In the genomic region with DNA sequence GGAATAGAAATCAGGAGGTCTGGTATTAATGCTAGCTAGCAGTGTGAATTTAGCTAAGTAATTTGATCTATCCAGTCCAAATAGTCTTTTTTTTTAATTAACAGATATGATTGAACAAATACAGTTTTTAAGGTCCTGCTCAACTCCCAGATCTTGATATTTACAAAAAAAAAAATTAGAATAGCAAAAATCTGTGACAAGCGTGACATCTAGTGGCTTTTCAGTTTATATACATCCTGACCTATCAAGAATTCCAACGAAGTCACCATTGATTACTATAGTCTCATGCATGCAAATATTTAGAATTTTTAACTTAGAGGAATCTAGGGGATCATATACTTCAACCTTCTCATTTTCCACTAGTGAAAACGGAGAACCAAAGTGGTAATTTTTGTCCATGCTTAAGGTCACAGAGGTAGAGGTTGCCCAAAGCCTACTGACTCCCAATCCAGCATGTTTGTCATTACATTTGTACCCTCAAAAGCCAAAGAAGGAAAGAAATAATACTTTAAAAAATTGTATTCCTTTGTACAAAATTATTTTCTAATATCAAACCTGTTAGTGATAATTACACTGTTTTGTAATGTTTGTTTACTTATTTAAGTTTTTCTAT, we compare ENCODE assay signal across 8 cellular contexts. TPM values are rescaled to one million over a fixed set of nuclear protein-coding genes. Genes with fewer than 3 reads are reported as not detected.
DNase-seq lines count a peak whose midpoint lies in the region; ATAC-seq and TF ChIP-seq lines count a peak whose summit lies in the region.

No MANE protein-coding gene starts in this region.

- H3K4me3 ChIP-seq in brain microvascular endothelial cell (ENCODE audit: low read depth, low read length) (no peak overlapping the region), ovary (no peak overlapping the region)

- no peak for TF ChIP-seq POLR2A in ovary (IDR thresholded peaks at IDR 0.05)

- no peak for TF ChIP-seq EP300 in ovary (IDR thresholded peaks at IDR 0.05)

- H3K4me1 ChIP-seq in ovary (ENCODE audit: insufficient read depth), result no peaks in the 10 kb centered on the region

- H3K27me3 Mint-ChIP-seq in nephron (ENCODE audit: low read depth), result no peaks in the 10 kb centered on the region

- H3K27ac Mint-ChIP-seq in nephron, result peak overlapping the region in 1 of 3 experiments; percentile 13
- H3K27ac Mint-ChIP-seq in stimulated activated effector memory CD8-positive, alpha-beta T cell treated with anti-CD3 and anti-CD28 coated beads, Interleukin-12 subunit alpha, Interleukin-12 subunit beta, amount 100 ng/mL, for 72 hours, result no peak overlapping the region

- H3K27ac ChIP-seq in brain microvascular endothelial cell, result no peak overlapping the region
- H3K27ac ChIP-seq in ovary, result no peak overlapping the region

- H3K9me3 ChIP-seq in ovary, result no peaks in the 10 kb centered on the region

- peaks cover 10% of the 10 kb centered on the region for H3K4me1 Mint-ChIP-seq in nephron
- H3K4me1 Mint-ChIP-seq in stimulated activated effector memory CD8-positive, alpha-beta T cell treated with anti-CD3 and anti-CD28 coated beads, Interleukin-12 subunit alpha, Interleukin-12 subunit beta, amount 100 ng/mL, for 72 hours, result no peaks in the 10 kb centered on the region

- H3K36me3 ChIP-seq in brain microvascular endothelial cell (replicated peaks) (no peaks in the 10 kb centered on the region), ovary (no peaks in the 10 kb centered on the region)

- ATAC-seq in HG03565 (IDR thresholded peaks at IDR 0.05; ENCODE audit: unreplicated experiment), result no peak
- ATAC-seq in stimulated activated effector memory CD8-positive, alpha-beta T cell treated with anti-CD3 and anti-CD28 coated beads, Interleukin-12 subunit alpha, Interleukin-12 subunit beta, amount 100 ng/mL, for 72 hours, result no peak

- in situ Hi-C loops in brain microvascular endothelial cell (cut with HindIII; ENCODE audit: low pct_ligation_motif_present, low sequenced_read_pairs), result no loop called here

- intact Hi-C loops in ovary (cut with DNase I), result no loop called here

- TF ChIP-seq CTCF in GM12872 (IDR thresholded peaks at IDR 0.05; ENCODE audit: insufficient read depth, low read depth, low read length), result peak; percentile 20; the same call in 1 of the 3 replicates
- peak; percentile 20 for TF ChIP-seq CTCF in brain microvascular endothelial cell (IDR thresholded peaks at IDR 0.05; ENCODE audit: low read depth, low read length, missing control alignments)
- TF ChIP-seq CTCF in nephron (IDR thresholded peaks at IDR 0.05; ENCODE audit: unreplicated experiment in 3 of 3), result peak; percentile 54 to 75 (median 55)
- TF ChIP-seq CTCF in ovary (IDR thresholded peaks at IDR 0.05), result peak in 1 of 3 donors; percentile 19

- H3K4me3 Mint-ChIP-seq in nephron, result no peak overlapping the region
- H3K4me3 Mint-ChIP-seq in stimulated activated effector memory CD8-positive, alpha-beta T cell treated with anti-CD3 and anti-CD28 coated beads, Interleukin-12 subunit alpha, Interleukin-12 subunit beta, amount 100 ng/mL, for 72 hours, result no peak overlapping the region

- 5 to 13% (median 7%) methylated on average over 3 of the region's 3 CpGs for WGBS in ovary, 3 donors

- H3K36me3 Mint-ChIP-seq in nephron (ENCODE audit: low read depth), result no peaks in the 10 kb centered on the region
- no peaks in the 10 kb centered on the region for H3K36me3 Mint-ChIP-seq in stimulated activated effector memory CD8-positive, alpha-beta T cell treated with anti-CD3 and anti-CD28 coated beads, Interleukin-12 subunit alpha, Interleukin-12 subunit beta, amount 100 ng/mL, for 72 hours

- peaks cover 8% of the 10 kb centered on the region for H3K9me3 Mint-ChIP-seq in nephron
- no peaks in the 10 kb centered on the region for H3K9me3 Mint-ChIP-seq in stimulated activated effector memory CD8-positive, alpha-beta T cell treated with anti-CD3 and anti-CD28 coated beads, Interleukin-12 subunit alpha, Interleukin-12 subunit beta, amount 100 ng/mL, for 72 hours

- DNase-seq in NCI-H146 treated with DMSO at 0.1 percent for 48 hours (lab: John Stamatoyannopoulos, UW; ENCODE audit: unreplicated experiment) (peak; percentile 2), brain microvascular endothelial cell (no peak), activated gamma-delta T cell treated with Interleukin-2 at 50 U/mL for 16 hours (no peak), ovary (no peak)
- DNase-seq in stimulated activated effector memory CD8-positive, alpha-beta T cell treated with anti-CD3 and anti-CD28 coated beads, Interleukin-12 subunit alpha, Interleukin-12 subunit beta, amount 100 ng/mL, for 72 hours (ENCODE audit: low spot score in 2 of 2), result no peak

- H3K27me3 ChIP-seq in brain microvascular endothelial cell (replicated peaks) (no peaks in the 10 kb centered on the region), ovary (no peaks in the 10 kb centered on the region)

RNA-seq across cellular contexts. Expression of gene TARS1, which starts 17.6 kb away (rescaled TPM):
- total RNA-seq in ovary, result 100 to 1,000 TPM in 1 of 7 donors, 10 to 100 TPM in 6; 37.9 to 176 (median 48.9) TPM
- polyA plus RNA-seq in ovary, result 10 to 100 TPM; 34.1 to 98.0 TPM
